ENCODE assay signal across 8 cellular contexts in the genomic region with DNA sequence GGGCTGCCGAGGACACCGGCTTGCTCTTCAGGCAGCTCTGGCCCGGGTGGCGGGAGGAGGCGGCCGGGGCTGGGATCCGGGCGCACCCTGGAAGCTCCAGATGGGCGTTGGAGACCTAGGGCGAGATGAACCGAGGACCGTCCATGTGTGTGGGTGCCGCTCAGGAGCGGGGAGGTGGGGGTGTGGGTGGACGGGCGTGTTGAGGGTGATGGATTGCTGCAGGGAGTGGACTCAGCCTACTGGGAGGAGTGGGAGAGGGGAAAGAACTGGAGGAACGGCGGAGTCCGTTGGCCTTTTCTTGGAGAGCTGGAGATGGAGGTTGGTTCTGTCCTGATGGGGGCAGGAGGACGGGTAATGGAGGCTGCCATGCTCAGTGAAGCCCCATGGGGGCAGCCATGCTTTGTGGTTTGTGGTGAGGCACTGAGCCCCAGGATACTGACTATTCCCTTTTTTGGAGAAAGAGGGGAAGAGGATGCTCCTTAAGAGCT. TPM values are rescaled to one million over a fixed set of nuclear protein-coding genes. Genes with fewer than 3 reads are reported as not detected.
DNase-seq lines count a peak whose midpoint lies in the region; ATAC-seq and TF ChIP-seq lines count a peak whose summit lies in the region.

No MANE protein-coding gene starts in this region.

- intact Hi-C loops in heart left ventricle (cut with DNase I) (loop anchor here in 9 of 10 donors (1.0 to 10.0 kb wide), 7 partner anchors 182 to 449 kb away; a partner anchor contains a TSS), Right ventricle myocardium inferior (cut with DNase I) (loop anchor here (5.0 to 10.0 kb wide), 2 partner anchors 314 to 452 kb away; no protein-coding TSS in a partner anchor)

- no peak for DNase-seq in heart left ventricle
- DNase-seq in Right ventricle myocardium inferior (ENCODE audit: missing footprints): no peak
- DNase-seq in NCI-H1694 (lab: John Stamatoyannopoulos, UW): peak; percentile 48
- DNase-seq in astrocyte of the hippocampus (ENCODE audit: low read depth, low spot score): peak; percentile 36
- peak; percentile 95 for DNase-seq in left kidney (ENCODE audit: low read depth, low spot score)

- H3K4me3 ChIP-seq in heart left ventricle: no peak overlapping the region

- peak in 1 of 12 donors; percentile 18 for TF ChIP-seq CTCF in heart left ventricle (IDR thresholded peaks at IDR 0.05)

- H3K27me3 ChIP-seq in heart left ventricle: peaks cover 9 to 64% (median 49%) of the 10 kb centered on the region in 9 donors

- peaks cover 0 to 15% (median 10%) of the 10 kb centered on the region in 12 donors for H3K4me1 ChIP-seq in heart left ventricle

- WGBS in heart left ventricle, 4 donors: 12 to 18% (median 13%) methylated on average over 13 to 20 of the region's 20 CpGs

- no peak for TF ChIP-seq POLR2A in heart left ventricle (IDR thresholded peaks at IDR 0.05)

- no peaks in the 10 kb centered on the region for H3K9me3 ChIP-seq in heart left ventricle

- ATAC-seq in heart left ventricle (peak in 3 of 4 donors; percentile 14 to 25 (median 21)), Right ventricle myocardium inferior (no peak), HG03354 (IDR thresholded peaks at IDR 0.05; ENCODE audit: poor library complexity, severe bottlenecking, unreplicated experiment) (no peak), GM21529 (IDR thresholded peaks at IDR 0.05; ENCODE audit: unreplicated experiment) (no peak), HG02852 (IDR thresholded peaks at IDR 0.05; ENCODE audit: unreplicated experiment) (no peak)

- no peak overlapping the region for H3K27ac ChIP-seq in heart left ventricle

- peaks cover 0 to 8% (median 0%) of the 10 kb centered on the region in 9 donors for H3K36me3 ChIP-seq in heart left ventricle

RNA-seq across cellular contexts. Expression of a gene that starts 27.1 kb away (rescaled TPM):
- 10 to 100 TPM; 11.8 to 61.8 (median 47.1) TPM for total RNA-seq in heart left ventricle
- 10 to 100 TPM in 1 of 2 donors, 1 to 10 TPM in 1; 8.2 to 22.9 TPM for polyA plus RNA-seq in heart left ventricle
- 44.5 TPM for total RNA-seq in Right ventricle myocardium inferior

RNA-seq across cellular contexts. Expression of a gene that starts 33.2 kb away (rescaled TPM):
- total RNA-seq in heart left ventricle: 100 to 1,000 TPM; 264 to 637 (median 412) TPM
- polyA plus RNA-seq in heart left ventricle: 1,000 to 10,000 TPM in 1 of 2 donors, 100 to 1,000 TPM in 1; 623 to 1,192 TPM
- total RNA-seq in Right ventricle myocardium inferior: 444 TPM

RNA-seq across cellular contexts. Expression of a gene that starts 43.2 kb away (rescaled TPM):
- 1 to 10 TPM; 5.4 to 9.6 (median 7.0) TPM for total RNA-seq in heart left ventricle
- 10 to 100 TPM in 1 of 2 donors, 1 to 10 TPM in 1; 1.9 to 11.5 TPM for polyA plus RNA-seq in heart left ventricle
- total RNA-seq in Right ventricle myocardium inferior: 8.2 TPM

Comparison
In these comparisons a context has a peak if more than half of its experiments do, and no peak if none do; other contexts are left out.
1. ATAC-seq: peak in heart left ventricle (3 of 4); none in Right ventricle myocardium inferior (single experiment), HG03354 (single experiment), GM21529 (single experiment) and HG02852 (single experiment).
2. DNase-seq: peak in NCI-H1694 (single experiment), astrocyte of the hippocampus (single experiment) and left kidney (single experiment); none in heart left ventricle (0 of 5) and Right ventricle myocardium inferior (single experiment).